ENCODE assay signal across 32 cellular contexts in the genomic region with DNA sequence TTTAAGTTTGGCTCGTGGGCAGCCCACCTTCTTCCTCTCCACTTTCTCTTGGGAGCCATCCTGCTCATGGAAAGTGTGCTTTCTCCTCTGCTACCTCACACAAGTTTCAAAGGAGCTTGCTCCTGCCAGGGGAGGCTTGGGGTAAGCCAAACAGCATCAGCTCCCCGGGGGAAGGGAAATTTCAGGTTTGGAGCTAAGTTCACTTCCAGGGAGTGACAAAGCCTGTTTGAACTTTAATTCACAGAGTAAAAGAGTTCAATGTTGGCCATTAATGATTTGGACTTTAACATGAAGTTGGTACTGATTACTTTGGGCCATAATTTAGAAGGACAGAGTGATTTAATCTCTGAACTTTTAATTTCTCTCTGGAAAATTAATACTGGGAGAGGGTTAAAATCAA.
"Had no signal": no experiment of that assay in that cellular context is flagged by ENCODE, and none has a peak within 500 bp of the region (broad histone marks: within the 10 kb centered on the region; RNA-seq: fewer than 3 reads in every experiment).

No MANE protein-coding gene starts in this region.

- H3K4me3 ChIP-seq: coronary artery, dorsolateral prefrontal cortex, esophagus muscularis mucosa, gastrocnemius medialis, heart left ventricle had no signal

- FAIRE-seq: astrocyte, bronchial epithelial cell had no signal

- H3K27ac Mint-ChIP-seq: activated CD4-positive, alpha-beta memory T cell treated with anti-CD3 and anti-CD28 coated beads for 36 hours; activated CD4-positive, alpha-beta T cell treated with anti-CD3 and anti-CD28 coated beads for 36 hours; activated CD4-positive, alpha-beta T cell treated with anti-CD3 and anti-CD28 coated beads, Interleukin-2, amount 10 ng/mL, durations not matched to agents 24 days and 14 days; activated CD8-positive, alpha-beta memory T cell treated with anti-CD3 and anti-CD28 coated beads, Interleukin-2, amount 10 ng/mL, durations not matched to agents 7 days and 5 days; activated CD8-positive, alpha-beta T cell treated with anti-CD3 and anti-CD28 coated beads, Interleukin-2, amount 10 ng/mL, durations not matched to agents 7 days and 5 days; activated naive CD8-positive, alpha-beta T cell; activated T-cell treated with anti-CD3 and anti-CD28 coated beads, Interleukin-2, amount 50 U/mL, for 24 hours; activated T-cell treated with anti-CD3 and anti-CD28 coated beads, Interleukin-2, amount 50 U/mL, for 72 hours; dendritic cell treated with granulocyte-macrophage colony-stimulating factor and Interleukin-4, amounts not matched to agents 40 ng/mL and 50 ng/mL, for 4 days; effector memory CD8-positive, alpha-beta T cell had no signal

- H3K9me3 ChIP-seq: esophagus muscularis mucosa, gastrocnemius medialis, heart left ventricle had no signal

- ATAC-seq: activated CD4-positive, alpha-beta T cell treated with anti-CD3 and anti-CD28 coated beads for 36 hours; activated CD8-positive, alpha-beta memory T cell treated with anti-CD3 and anti-CD28 coated beads, Interleukin-2, amount 10 ng/mL, durations not matched to agents 7 days and 5 days; activated CD8-positive, alpha-beta T cell treated with anti-CD3 and anti-CD28 coated beads, Interleukin-2, amount 10 ng/mL, durations not matched to agents 7 days and 5 days; activated T-cell treated with anti-CD3 and anti-CD28 coated beads, Interleukin-2, amount 50 U/mL, for 72 hours; effector memory CD8-positive, alpha-beta T cell; foreskin keratinocyte; gastrocnemius medialis; heart left ventricle had no signal

- H3K36me3 ChIP-seq: brain microvascular endothelial cell, esophagus muscularis mucosa, gastrocnemius medialis, heart left ventricle had no signal

- H3K27me3 ChIP-seq: brain microvascular endothelial cell, dorsolateral prefrontal cortex, esophagus muscularis mucosa, foreskin keratinocyte, gastrocnemius medialis, heart left ventricle had no signal

- H3K27me3 Mint-ChIP-seq: activated CD4-positive, alpha-beta memory T cell treated with anti-CD3 and anti-CD28 coated beads for 36 hours; activated CD4-positive, alpha-beta T cell treated with anti-CD3 and anti-CD28 coated beads for 36 hours; activated CD4-positive, alpha-beta T cell treated with anti-CD3 and anti-CD28 coated beads, Interleukin-2, amount 10 ng/mL, durations not matched to agents 24 days and 14 days; activated CD8-positive, alpha-beta memory T cell treated with anti-CD3 and anti-CD28 coated beads, Interleukin-2, amount 10 ng/mL, durations not matched to agents 7 days and 5 days; activated naive CD8-positive, alpha-beta T cell; activated T-cell treated with anti-CD3 and anti-CD28 coated beads, Interleukin-2, amount 50 U/mL, for 24 hours; central memory CD8-positive, alpha-beta T cell; effector memory CD8-positive, alpha-beta T cell had no signal

- H3K9me3 Mint-ChIP-seq: activated CD4-positive, alpha-beta memory T cell treated with anti-CD3 and anti-CD28 coated beads for 36 hours; activated CD4-positive, alpha-beta T cell treated with anti-CD3 and anti-CD28 coated beads, Interleukin-2, amount 10 ng/mL, durations not matched to agents 24 days and 14 days; activated T-cell treated with anti-CD3 and anti-CD28 coated beads, Interleukin-2, amount 50 U/mL, for 24 hours; activated T-cell treated with anti-CD3 and anti-CD28 coated beads, Interleukin-2, amount 50 U/mL, for 72 hours; central memory CD8-positive, alpha-beta T cell; dendritic cell treated with granulocyte-macrophage colony-stimulating factor and Interleukin-4, amounts not matched to agents 40 ng/mL and 50 ng/mL, for 4 days; effector memory CD8-positive, alpha-beta T cell had no signal

- H3K4me3 Mint-ChIP-seq: activated CD4-positive, alpha-beta memory T cell treated with anti-CD3 and anti-CD28 coated beads for 36 hours; activated CD4-positive, alpha-beta T cell treated with anti-CD3 and anti-CD28 coated beads for 36 hours; activated CD4-positive, alpha-beta T cell treated with anti-CD3 and anti-CD28 coated beads, Interleukin-2, amount 10 ng/mL, durations not matched to agents 24 days and 14 days; activated CD8-positive, alpha-beta memory T cell treated with anti-CD3 and anti-CD28 coated beads, Interleukin-2, amount 10 ng/mL, durations not matched to agents 7 days and 5 days; activated CD8-positive, alpha-beta T cell treated with anti-CD3 and anti-CD28 coated beads, Interleukin-2, amount 10 ng/mL, durations not matched to agents 7 days and 5 days; activated naive CD8-positive, alpha-beta T cell; activated T-cell treated with anti-CD3 and anti-CD28 coated beads, Interleukin-2, amount 50 U/mL, for 24 hours; activated T-cell treated with anti-CD3 and anti-CD28 coated beads, Interleukin-2, amount 50 U/mL, for 72 hours; central memory CD8-positive, alpha-beta T cell; dendritic cell treated with granulocyte-macrophage colony-stimulating factor and Interleukin-4, amounts not matched to agents 40 ng/mL and 50 ng/mL, for 4 days; effector memory CD8-positive, alpha-beta T cell had no signal

- DNase-seq: activated CD4-positive, alpha-beta memory T cell treated with anti-CD3 and anti-CD28 coated beads for 36 hours; activated CD4-positive, alpha-beta T cell treated with anti-CD3 and anti-CD28 coated beads for 36 hours; activated CD4-positive, alpha-beta T cell treated with anti-CD3 and anti-CD28 coated beads, Interleukin-2, amount 10 ng/mL, durations not matched to agents 24 days and 14 days; activated CD4-positive, CD25-positive, alpha-beta regulatory T cell; activated CD4-positive, CD25-positive, alpha-beta regulatory T cell treated with anti-CD3 and anti-CD28 coated beads, Interleukin-2, amount 50 U/mL, for 72 hours; activated CD8-positive, alpha-beta memory T cell treated with anti-CD3 and anti-CD28 coated beads, Interleukin-2, amount 10 ng/mL, durations not matched to agents 7 days and 5 days; activated CD8-positive, alpha-beta memory T cell treated with anti-CD3 and anti-CD28 coated beads, Interleukin-2, amount 50 U/mL, for 48 hours; activated CD8-positive, alpha-beta T cell treated with anti-CD3 and anti-CD28 coated beads, Interleukin-2, amount 10 ng/mL, durations not matched to agents 7 days and 5 days; activated gamma-delta T cell treated with Interleukin-2 at 50 U/mL for 16 hours; activated naive CD4-positive, alpha-beta T cell treated with anti-CD3 and anti-CD28 coated beads, Interleukin-2, amount 50 U/mL, for 16 hours; activated naive CD4-positive, alpha-beta T cell treated with Interleukin-2 at 50 U/mL for 16 hours; activated T-cell treated with anti-CD3 and anti-CD28 coated beads for 4 hours; activated T-cell treated with anti-CD3 and anti-CD28 coated beads, Interleukin-2, amount 50 U/mL, for 24 hours; activated T-cell treated with anti-CD3 and anti-CD28 coated beads, Interleukin-2, amount 50 U/mL, for 72 hours; amniotic stem cell; anterior cingulate cortex; brain microvascular endothelial cell; dorsolateral prefrontal cortex; effector memory CD8-positive, alpha-beta T cell; erythroblast; foreskin keratinocyte; gastrocnemius medialis; glutamatergic neuron; heart left ventricle; T-helper 2 cell had no signal

- H3K27ac ChIP-seq: brain microvascular endothelial cell, coronary artery, dorsolateral prefrontal cortex, esophagus muscularis mucosa, foreskin keratinocyte, gastrocnemius medialis, heart left ventricle had no signal
